ENCODE assay signal across 8 cellular contexts in genomic region chr6:27669278-27669797, GRCh38.
DNase-seq lines count a peak whose midpoint lies in the region; ATAC-seq and TF ChIP-seq lines count a peak whose summit lies in the region.

No MANE protein-coding gene starts in this region.

- ATAC-seq in central memory CD8-positive, alpha-beta T cell (replicated peaks; ENCODE audit: extremely low read depth, poor library complexity, severe bottlenecking) = no peak
- ATAC-seq in omental fat pad (ENCODE audit: low FRiP score) = no peak

- peak overlapping the region; percentile 34 for H3K4me3 Mint-ChIP-seq in central memory CD8-positive, alpha-beta T cell
- peak overlapping the region; percentile 66 for H3K4me3 Mint-ChIP-seq in osteocyte (ENCODE audit: unreplicated experiment)

- peaks cover 56% of the 10 kb centered on the region for H3K36me3 Mint-ChIP-seq in central memory CD8-positive, alpha-beta T cell (ENCODE audit: insufficient read depth)
- H3K36me3 Mint-ChIP-seq in osteocyte (ENCODE audit: unreplicated experiment) = no peaks in the 10 kb centered on the region

- H3K27me3 Mint-ChIP-seq in central memory CD8-positive, alpha-beta T cell = peaks cover 84% of the 10 kb centered on the region
- peaks cover 69% of the 10 kb centered on the region for H3K27me3 Mint-ChIP-seq in osteocyte (ENCODE audit: unreplicated experiment)

- peak overlapping the region; percentile 84 for H3K27ac Mint-ChIP-seq in central memory CD8-positive, alpha-beta T cell (ENCODE audit: low read depth)
- H3K27ac Mint-ChIP-seq in osteocyte (ENCODE audit: unreplicated experiment) = no peak overlapping the region

- H3K4me1 Mint-ChIP-seq in central memory CD8-positive, alpha-beta T cell = peaks cover 41% of the 10 kb centered on the region
- H3K4me1 Mint-ChIP-seq in osteocyte (ENCODE audit: unreplicated experiment) = peaks cover 58% of the 10 kb centered on the region

- H3K9me3 Mint-ChIP-seq in central memory CD8-positive, alpha-beta T cell = peaks cover 11% of the 10 kb centered on the region
- H3K9me3 Mint-ChIP-seq in osteocyte (ENCODE audit: unreplicated experiment) = no peaks in the 10 kb centered on the region

- H3K27ac ChIP-seq in substantia nigra (ENCODE audit: low read depth, low read length, poor library complexity, severe bottlenecking) = no peak overlapping the region

- DNase-seq in NCI-H82 (lab: John Stamatoyannopoulos, UW) (peak; percentile 43), NCI-H82 treated with DMSO at 0.1 percent for 48 hours (lab: John Stamatoyannopoulos, UW; ENCODE audit: unreplicated experiment) (no peak), NCI-H526 treated with DMSO at 0.1 percent for 48 hours (lab: John Stamatoyannopoulos, UW) (peak; percentile 12), osteocyte (ENCODE audit: extremely low spot score, unreplicated experiment) (no peak), middle frontal gyrus (ENCODE audit: extremely low spot score, low spot score) (no peak), substantia nigra (lab: John Stamatoyannopoulos, UW) (no peak), omental fat pad (ENCODE audit: low spot score) (no peak)
- DNase-seq in central memory CD8-positive, alpha-beta T cell (ENCODE audit: low spot score in 2 of 2) = no peak

- no peak for TF ChIP-seq CTCF in osteocyte (IDR thresholded peaks at IDR 0.05)
- no peak for TF ChIP-seq CTCF in omental fat pad (IDR thresholded peaks at IDR 0.05)

Comparison
In these comparisons a context has a peak if more than half of its experiments do, and no peak if none do; other contexts are left out.
1. DNase-seq: peak in NCI-H82 (single experiment) and NCI-H526 treated with DMSO at 0.1 percent for 48 hours (single experiment); none in NCI-H82 treated with DMSO at 0.1 percent for 48 hours (single experiment), central memory CD8-positive, alpha-beta T cell (0 of 2), osteocyte (single experiment), middle frontal gyrus (single experiment), substantia nigra (0 of 49) and omental fat pad (single experiment).